Comparison of ENCODE assay signal across 34 cellular contexts in genomic region chr11:77087723-77088225, GRCh38. TPM values are rescaled to one million over a fixed set of nuclear protein-coding genes. Genes with fewer than 3 reads are reported as not detected.
DNase-seq lines count a peak whose midpoint lies in the region; ATAC-seq, FAIRE-seq and TF ChIP-seq lines count a peak whose summit lies in the region.
"Had no signal": no experiment of that assay in that cellular context is flagged by ENCODE, and none has a peak within 500 bp of the region (broad histone marks: within the 10 kb centered on the region; RNA-seq: fewer than 3 reads in every experiment).

No MANE protein-coding gene starts in this region.

- no peak overlapping the region for H3K4me3 ChIP-seq in mucosa of descending colon
- H3K4me3 ChIP-seq in spleen = no peak overlapping the region
- H3K4me3 ChIP-seq: coronary artery, left ventricle myocardium inferior, PC-9, sigmoid colon had no signal

- H3K9me3 ChIP-seq in mucosa of descending colon = no peaks in the 10 kb centered on the region
- no peaks in the 10 kb centered on the region for H3K9me3 ChIP-seq in spleen
- H3K9me3 ChIP-seq: left ventricle myocardium inferior, sigmoid colon had no signal

- no peaks in the 10 kb centered on the region for H3K27me3 ChIP-seq in spleen (replicated peaks in 1 of 7)
- H3K27me3 ChIP-seq: sigmoid colon had no signal

- no peak overlapping the region for H3K27ac ChIP-seq in spleen
- H3K27ac ChIP-seq: 22Rv1, left ventricle myocardium inferior, PC-9 had no signal

- DNase-seq in activated naive CD8-positive, alpha-beta T cell treated with anti-CD3 and anti-CD28 coated beads for 36 hours = no peak
- DNase-seq in chondrocyte (ENCODE audit: low spot score) (peak; percentile 65), mucosa of descending colon (peak; percentile 19 to 48 (median 47)), spleen (peak; percentile 41), RCC 7860 (ENCODE audit: low spot score) (no peak), progenitor cell of endocrine pancreas (ENCODE audit: low spot score, unreplicated experiment) (no peak)
- DNase-seq: activated CD4-positive, alpha-beta T cell treated with anti-CD3 and anti-CD28 coated beads for 4 hours; activated CD8-positive, alpha-beta memory T cell treated with anti-CD3 and anti-CD28 coated beads for 24 hours; activated effector memory CD4-positive, alpha-beta T cell treated with Interleukin-2 at 50 U/mL for 16 hours; activated naive CD8-positive, alpha-beta T cell treated with anti-CD3 and anti-CD28 coated beads, Interleukin-2, amount 10 ng/mL, durations not matched to agents 7 days and 5 days; activated T-cell treated with anti-CD3 and anti-CD28 coated beads for 4 hours; C1 segment of cervical spinal cord; effector memory CD8-positive, alpha-beta T cell; GDM1; H7; midbrain; NCI-H2029; NCI-H226; nephron progenitor cell; SIG-M5; stimulated activated CD4-positive, alpha-beta T cell treated with anti-CD3 and anti-CD28 coated beads, Interleukin-4, amount 100 ng/mL, for 4 hours had no signal

- peaks cover 12% of the 10 kb centered on the region for H3K4me1 Mint-ChIP-seq in activated naive CD8-positive, alpha-beta T cell (ENCODE audit: low read depth)
- H3K4me1 Mint-ChIP-seq in activated naive CD8-positive, alpha-beta T cell treated with anti-CD3 and anti-CD28 coated beads for 36 hours = peaks cover 10% of the 10 kb centered on the region
- H3K4me1 Mint-ChIP-seq in chondrocyte (ENCODE audit: low read depth) (peaks cover under 1% of the 10 kb centered on the region), progenitor cell of endocrine pancreas (ENCODE audit: low read depth) (peaks cover 5% of the 10 kb centered on the region)

- no peaks in the 10 kb centered on the region for H3K9me3 Mint-ChIP-seq in activated naive CD8-positive, alpha-beta T cell (ENCODE audit: low read depth)
- H3K9me3 Mint-ChIP-seq in activated naive CD8-positive, alpha-beta T cell treated with anti-CD3 and anti-CD28 coated beads for 36 hours = no peaks in the 10 kb centered on the region
- no peaks in the 10 kb centered on the region for H3K9me3 Mint-ChIP-seq in chondrocyte (ENCODE audit: low read depth)
- H3K9me3 Mint-ChIP-seq in progenitor cell of endocrine pancreas (ENCODE audit: low read depth) = no peaks in the 10 kb centered on the region
- H3K9me3 Mint-ChIP-seq: activated naive CD8-positive, alpha-beta T cell treated with anti-CD3 and anti-CD28 coated beads, Interleukin-2, amount 10 ng/mL, durations not matched to agents 7 days and 5 days; effector memory CD8-positive, alpha-beta T cell; nephron progenitor cell; T-helper 2 cell treated with Interferon-gamma antibody and Interleukin-4, amounts not matched to agents 5 μg/mL and 100 μg/mL, for 36 hours; type B pancreatic cell had no signal

- no peak for FAIRE-seq in RCC 7860 (lab: Jason Lieb, UNC)

- H3K36me3 Mint-ChIP-seq in activated naive CD8-positive, alpha-beta T cell = no peaks in the 10 kb centered on the region
- no peaks in the 10 kb centered on the region for H3K36me3 Mint-ChIP-seq in activated naive CD8-positive, alpha-beta T cell treated with anti-CD3 and anti-CD28 coated beads for 36 hours
- H3K36me3 Mint-ChIP-seq in chondrocyte (ENCODE audit: low read depth) = no peaks in the 10 kb centered on the region
- H3K36me3 Mint-ChIP-seq in progenitor cell of endocrine pancreas (ENCODE audit: insufficient read depth) = no peaks in the 10 kb centered on the region
- H3K36me3 Mint-ChIP-seq: activated naive CD8-positive, alpha-beta T cell treated with anti-CD3 and anti-CD28 coated beads, Interleukin-2, amount 10 ng/mL, durations not matched to agents 7 days and 5 days; type B pancreatic cell had no signal

- H3K4me1 ChIP-seq in mucosa of descending colon (ENCODE audit: low read depth) (peaks cover 84% of the 10 kb centered on the region), spleen (peaks cover 4 to 55% (median 18%) of the 10 kb centered on the region in 6 donors)

- no peak for TF ChIP-seq CTCF in chondrocyte (IDR thresholded peaks at IDR 0.05)
- no peak for TF ChIP-seq CTCF in mucosa of descending colon (IDR thresholded peaks at IDR 0.05)
- TF ChIP-seq CTCF in spleen (IDR thresholded peaks at IDR 0.05 in 8 of 11, conservative IDR thresholded peaks at IDR 0.05 in 3 of 11) = no peak
- TF ChIP-seq CTCF in progenitor cell of endocrine pancreas (IDR thresholded peaks at IDR 0.05; ENCODE audit: unreplicated experiment) = no peak

- TF ChIP-seq POLR2A in spleen (IDR thresholded peaks at IDR 0.05) = no peak

- WGBS in spleen, 5 donors = 91 to 98% (median 95%) methylated on average over 9 of the region's 9 CpGs

- H3K4me3 Mint-ChIP-seq in activated naive CD8-positive, alpha-beta T cell = no peak overlapping the region
- no peak overlapping the region for H3K4me3 Mint-ChIP-seq in activated naive CD8-positive, alpha-beta T cell treated with anti-CD3 and anti-CD28 coated beads for 36 hours
- H3K4me3 Mint-ChIP-seq in chondrocyte (ENCODE audit: unreplicated experiment) = no peak overlapping the region
- H3K4me3 Mint-ChIP-seq in progenitor cell of endocrine pancreas (ENCODE audit: low read depth) = no peak overlapping the region
- H3K4me3 Mint-ChIP-seq: activated naive CD8-positive, alpha-beta T cell treated with anti-CD3 and anti-CD28 coated beads, Interleukin-2, amount 10 ng/mL, durations not matched to agents 7 days and 5 days; effector memory CD8-positive, alpha-beta T cell; nephron progenitor cell; T-helper 2 cell treated with Interferon-gamma antibody and Interleukin-4, amounts not matched to agents 5 μg/mL and 100 μg/mL, for 36 hours had no signal

- ATAC-seq in mucosa of descending colon = no peak
- no peak for ATAC-seq in activated CD4-positive, CD25-positive, alpha-beta regulatory T cell treated with anti-CD3 and anti-CD28 coated beads, Interleukin-2, amount 50 U/mL, for 24 hours
- ATAC-seq: effector memory CD8-positive, alpha-beta T cell had no signal

- H3K27ac Mint-ChIP-seq in activated naive CD8-positive, alpha-beta T cell = peak overlapping the region; percentile 24
- no peak overlapping the region for H3K27ac Mint-ChIP-seq in activated naive CD8-positive, alpha-beta T cell treated with anti-CD3 and anti-CD28 coated beads for 36 hours
- H3K27ac Mint-ChIP-seq in chondrocyte (ENCODE audit: unreplicated experiment) (no peak overlapping the region), progenitor cell of endocrine pancreas (no peak overlapping the region)
- H3K27ac Mint-ChIP-seq: activated naive CD8-positive, alpha-beta T cell treated with anti-CD3 and anti-CD28 coated beads, Interleukin-2, amount 10 ng/mL, durations not matched to agents 7 days and 5 days; effector memory CD8-positive, alpha-beta T cell; nephron progenitor cell; T-helper 2 cell treated with Interferon-gamma antibody and Interleukin-4, amounts not matched to agents 5 μg/mL and 100 μg/mL, for 36 hours had no signal

- intact Hi-C loops in mucosa of descending colon (cut with DNase I, micrococcal nuclease) = no loop called here
- intact Hi-C loops in spleen (cut with DNase I; ENCODE audit: low total_unique reads) = no loop called here

- H3K36me3 ChIP-seq in mucosa of descending colon (ENCODE audit: low read depth) = no peaks in the 10 kb centered on the region
- H3K36me3 ChIP-seq in spleen = no peaks in the 10 kb centered on the region
- H3K36me3 ChIP-seq: left ventricle myocardium inferior had no signal

- no peaks in the 10 kb centered on the region for H3K27me3 Mint-ChIP-seq in activated naive CD8-positive, alpha-beta T cell
- no peaks in the 10 kb centered on the region for H3K27me3 Mint-ChIP-seq in activated naive CD8-positive, alpha-beta T cell treated with anti-CD3 and anti-CD28 coated beads for 36 hours
- H3K27me3 Mint-ChIP-seq in chondrocyte (ENCODE audit: low read depth) (no peaks in the 10 kb centered on the region), progenitor cell of endocrine pancreas (no peaks in the 10 kb centered on the region)
- H3K27me3 Mint-ChIP-seq: activated naive CD8-positive, alpha-beta T cell treated with anti-CD3 and anti-CD28 coated beads, Interleukin-2, amount 10 ng/mL, durations not matched to agents 7 days and 5 days; effector memory CD8-positive, alpha-beta T cell; type B pancreatic cell had no signal

RNA-seq across cellular contexts. Expression of gene OMP, which starts 14.9 kb away (rescaled TPM):
- not detected for total RNA-seq in activated naive CD8-positive, alpha-beta T cell treated with anti-CD3 and anti-CD28 coated beads for 36 hours
- not detected in 3 replicates for total RNA-seq in chondrocyte
- 10 to 100 TPM; 10.3 to 21.1 (median 11.3) TPM for total RNA-seq in mucosa of descending colon
- total RNA-seq in spleen = under 1 TPM in 1 of 7 donors, not detected in 6; 0.64 TPM
- polyA plus RNA-seq in spleen = under 1 TPM in 1 of 3 donors, not detected in 2; 0.51 TPM
- not detected in 2 replicates for total RNA-seq in progenitor cell of endocrine pancreas
- total RNA-seq: activated naive CD8-positive, alpha-beta T cell treated with anti-CD3 and anti-CD28 coated beads, Interleukin-2, amount 10 ng/mL, durations not matched to agents 7 days and 5 days; bronchial epithelial cell; epithelial cell of proximal tubule; H7; left ventricle myocardium inferior; subcutaneous adipose tissue had no signal
- polyA plus RNA-seq: aorta had no signal

RNA-seq across cellular contexts. Expression of gene CAPN5, which starts 21.0 kb away (rescaled TPM):
- 1 to 10 TPM; 2.2 to 2.4 TPM for total RNA-seq in activated naive CD8-positive, alpha-beta T cell treated with anti-CD3 and anti-CD28 coated beads for 36 hours
- 11.9 to 16.7 TPM (median 13.6 TPM) in 3 replicates for total RNA-seq in chondrocyte
- total RNA-seq in mucosa of descending colon = 100 to 1,000 TPM; 142 to 351 (median 253) TPM
- total RNA-seq in spleen = 1 to 10 TPM; 3.5 to 9.2 (median 8.0) TPM
- polyA plus RNA-seq in spleen = 1 to 10 TPM in 1 of 3 donors, under 1 TPM in 2; 0.80 to 2.4 (median 0.96) TPM
- total RNA-seq in progenitor cell of endocrine pancreas = 9.5 and 10.9 TPM in 2 replicates

RNA-seq across cellular contexts. Expression of gene MYO7A, which starts 40.3 kb away (rescaled TPM):
- under 1 TPM; 0.06 to 0.16 TPM for total RNA-seq in activated naive CD8-positive, alpha-beta T cell treated with anti-CD3 and anti-CD28 coated beads for 36 hours
- total RNA-seq in chondrocyte = not detected in 3 replicates
- total RNA-seq in mucosa of descending colon = 1 to 10 TPM; 2.3 to 9.9 (median 6.7) TPM
- 100 to 1,000 TPM in 1 of 7 donors, 10 to 100 TPM in 6; 27.2 to 147 (median 61.0) TPM for total RNA-seq in spleen
- 10 to 100 TPM in 2 of 3 donors, 1 to 10 TPM in 1; 3.5 to 14.3 (median 11.3) TPM for polyA plus RNA-seq in spleen
- 5.3 and 5.7 TPM in 2 replicates for total RNA-seq in progenitor cell of endocrine pancreas

RNA-seq across cellular contexts. Expression of gene B3GNT6, which starts 53.6 kb away (rescaled TPM):
- total RNA-seq in activated naive CD8-positive, alpha-beta T cell treated with anti-CD3 and anti-CD28 coated beads for 36 hours = not detected
- not detected in 3 replicates for total RNA-seq in chondrocyte
- 100 to 1,000 TPM in 1 of 3 donors, 10 to 100 TPM in 2; 37.4 to 113 (median 82.6) TPM for total RNA-seq in mucosa of descending colon
- total RNA-seq in spleen = not detected
- polyA plus RNA-seq in spleen = not detected
- not detected in 2 replicates for total RNA-seq in progenitor cell of endocrine pancreas
- total RNA-seq: activated naive CD8-positive, alpha-beta T cell treated with anti-CD3 and anti-CD28 coated beads, Interleukin-2, amount 10 ng/mL, durations not matched to agents 7 days and 5 days; aorta; epithelial cell of proximal tubule; H7; left ventricle myocardium inferior; PC-9; sigmoid colon had no signal
- polyA plus RNA-seq: aorta had no signal

Comparison
In these comparisons a context has a peak if more than half of its experiments do, and no peak if none do; other contexts are left out.
1. DNase-seq: peak in chondrocyte (single experiment), mucosa of descending colon (3 of 3) and spleen (single experiment); none in activated naive CD8-positive, alpha-beta T cell treated with anti-CD3 and anti-CD28 coated beads for 36 hours (single experiment), RCC 7860 (single experiment) and progenitor cell of endocrine pancreas (single experiment).